In the genomic region with DNA sequence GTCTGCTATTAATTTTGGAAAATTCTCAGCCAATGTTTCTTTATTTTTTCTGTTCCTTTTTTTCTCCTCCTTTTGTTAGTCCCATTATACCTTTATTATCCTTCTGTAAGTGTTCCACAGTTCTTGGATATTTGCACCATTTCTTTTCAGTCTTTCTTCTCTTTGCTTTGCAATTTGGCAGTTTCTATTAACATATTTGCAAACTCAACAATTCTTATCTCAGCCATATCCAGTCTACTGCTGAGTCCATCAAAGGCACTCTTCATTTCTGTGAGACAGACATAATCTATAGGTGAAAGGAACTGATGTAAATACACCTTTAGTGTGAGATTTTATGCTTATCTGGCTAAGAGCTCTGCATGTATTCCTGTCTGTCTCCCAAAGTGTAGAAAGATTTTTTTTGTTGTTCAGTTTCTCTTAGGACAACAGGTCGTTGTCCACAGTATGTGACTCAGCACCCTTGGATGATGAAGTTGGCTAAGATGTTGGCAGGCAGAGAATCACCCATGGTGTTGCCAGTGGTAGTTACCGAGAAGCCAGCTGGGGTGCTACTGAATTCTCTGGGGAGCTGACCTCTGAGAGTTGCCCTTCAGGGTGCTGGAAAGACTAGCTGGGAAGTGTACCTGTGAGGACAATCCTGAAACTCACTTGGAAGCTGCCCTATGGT, we compare ENCODE assay signal across 16 cellular contexts. TPM values are rescaled to one million over a fixed set of nuclear protein-coding genes. Genes with fewer than 3 reads are reported as not detected.
DNase-seq lines count a peak whose midpoint lies in the region; ATAC-seq, FAIRE-seq and TF ChIP-seq lines count a peak whose summit lies in the region.
"Had no signal": no experiment of that assay in that cellular context is flagged by ENCODE, and none has a peak within 500 bp of the region (broad histone marks: within the 10 kb centered on the region; RNA-seq: fewer than 3 reads in every experiment).

No MANE protein-coding gene starts in this region.

- H3K27me3 Mint-ChIP-seq in GM23338 (ENCODE audit: insufficient read depth, low read depth, poor library complexity) (peaks cover 2% of the 10 kb centered on the region), CD14-positive monocyte (ENCODE audit: low read depth in 3 of 3) (peaks cover 0 to 1% (median 0%) of the 10 kb centered on the region in 3 donors)
- H3K27me3 Mint-ChIP-seq in effector memory CD8-positive, alpha-beta T cell = peaks cover 0 to 5% of the 10 kb centered on the region in 2 donors

- no peak overlapping the region for H3K4me3 ChIP-seq in GM23338
- no peak overlapping the region for H3K4me3 ChIP-seq in RWPE2 (ENCODE audit: severe bottlenecking)
- no peak overlapping the region for H3K4me3 ChIP-seq in HepG2 (replicated peaks in 1 of 3; ENCODE audit: insufficient read depth in 1 of 3, low read depth in 2 of 3, low read length in 3 of 3)

- H3K4me2 ChIP-seq in GM23338 = no peak overlapping the region
- H3K4me2 ChIP-seq in HepG2 (ENCODE audit: low read depth, low read length) = no peak overlapping the region

- intact Hi-C loops in HepG2 (cut with micrococcal nuclease; ENCODE audit: unreplicated experiment) = no loop called here
- intact Hi-C loops in CD14-positive monocyte (cut with micrococcal nuclease) = no loop called here

- TF ChIP-seq RAD21 in HepG2 (CRISPR knock-in tag; IDR thresholded peaks at IDR 0.05) = no peak

- H3K4me3 Mint-ChIP-seq in GM23338 (no peak overlapping the region), CD14-positive monocyte (no peak overlapping the region)
- H3K4me3 Mint-ChIP-seq in effector memory CD8-positive, alpha-beta T cell = no peak overlapping the region
- H3K4me3 Mint-ChIP-seq: CD4-positive, CD25-positive, alpha-beta regulatory T cell; endodermal cell; mesothelial cell of epicardium had no signal

- DNase-seq in GM23338 (ENCODE audit: low spot score) = no peak
- DNase-seq in RWPE2 (ENCODE audit: low spot score) = no peak
- DNase-seq in HepG2 (ENCODE audit: low spot score) = no peak
- no peak for DNase-seq in GM19238 (ENCODE audit: insufficient read length, low spot score)
- DNase-seq in stimulated activated CD8-positive, alpha-beta memory T cell treated with anti-CD3 and anti-CD28 coated beads, Interleukin-4, amount 100 ng/mL, for 48 hours = no peak
- DNase-seq in effector memory CD8-positive, alpha-beta T cell = no peak
- no peak for DNase-seq in CD14-positive monocyte (ENCODE audit: low spot score)
- DNase-seq: activated naive CD4-positive, alpha-beta T cell treated with anti-CD3 and anti-CD28 coated beads, Interleukin-2, amount 50 U/mL, for 16 hours; SIG-M5 had no signal

- CTCF ChIA-PET in HepG2 (lab: Yijun Ruan, JAX; ENCODE audit: low intra/inter-chr PET ratio, low total read pairs) = interaction anchor here (1.2 kb wide), 1 partner anchor 122 kb away, joined by 4 read pairs; no protein-coding TSS in a partner anchor

- H2AFZ ChIP-seq in GM23338 (peak overlapping the region; percentile 9; the same call in 1 of the 2 replicates), HepG2 (ENCODE audit: low read length) (no peak overlapping the region)
- H2AFZ ChIP-seq: parathyroid adenoma had no signal

- in situ Hi-C loops in HepG2 (cut with HindIII; ENCODE audit: extremely low pct_ligation_motif_present, low pct_unique_long_range_greater_than_20kb) = no loop called here

- H3K36me3 Mint-ChIP-seq in GM23338 (ENCODE audit: low read depth) = peaks cover 21% of the 10 kb centered on the region
- H3K36me3 Mint-ChIP-seq in effector memory CD8-positive, alpha-beta T cell (ENCODE audit: insufficient read depth) = no peaks in the 10 kb centered on the region
- no peaks in the 10 kb centered on the region for H3K36me3 Mint-ChIP-seq in CD14-positive monocyte

- no peaks in the 10 kb centered on the region for H3K9me2 ChIP-seq in GM23338 (ENCODE audit: insufficient read depth)

- TF ChIP-seq CTCF in GM23338 (conservative IDR thresholded peaks at IDR 0.05; ENCODE audit: low read depth in 2 of 2) (no peak), RWPE2 (IDR thresholded peaks at IDR 0.05; ENCODE audit: poor library complexity, severe bottlenecking) (no peak), HepG2 (CRISPR knock-in tag; IDR thresholded peaks at IDR 0.05) (no peak), CD14-positive monocyte (IDR thresholded peaks at IDR 0.05) (no peak)

- H3K4me1 ChIP-seq in GM23338 (ENCODE audit: insufficient read depth) (peaks cover 5% of the 10 kb centered on the region), RWPE2 (ENCODE audit: insufficient read depth, poor library complexity, severe bottlenecking) (no peaks in the 10 kb centered on the region), HepG2 (ENCODE audit: insufficient read depth, low read length) (peaks cover 12% of the 10 kb centered on the region)
- H3K4me1 ChIP-seq: parathyroid adenoma had no signal

- H3K27me3 ChIP-seq in GM23338 (ENCODE audit: insufficient read depth) = no peaks in the 10 kb centered on the region
- no peaks in the 10 kb centered on the region for H3K27me3 ChIP-seq in RWPE2 (ENCODE audit: insufficient read depth, poor library complexity, severe bottlenecking)
- no peaks in the 10 kb centered on the region for H3K27me3 ChIP-seq in HepG2 (ENCODE audit: control insufficient read depth in 1 of 2, insufficient read depth in 2 of 2, low read length in 2 of 2)

- POLR2A ChIA-PET in HepG2 (lab: Yijun Ruan, JAX) = interaction anchor here (0.9 to 2.7 kb wide), 4 partner anchors 10 to 38 kb away, joined by 3 to 20 read pairs (median 5); partner anchors contain the start of genes LEPR and LEPROT

- FAIRE-seq in HepG2 (lab: Jason Lieb, UNC) = no peak
- FAIRE-seq: islet of Langerhans had no signal

- H3K9me3 ChIP-seq in RWPE2 (ENCODE audit: severe bottlenecking) (no peaks in the 10 kb centered on the region), HepG2 (ENCODE audit: low read length) (no peaks in the 10 kb centered on the region)

- TF ChIP-seq EP300 in HepG2 (IDR thresholded peaks at IDR 0.05; ENCODE audit: low read depth in 2 of 2, low read length in 2 of 2) (no peak), HepG2 (CRISPR knock-in tag; IDR thresholded peaks at IDR 0.05; ENCODE audit: borderline replicate concordance) (no peak)

- H3K4me1 Mint-ChIP-seq in GM23338 (peaks cover 21% of the 10 kb centered on the region), CD14-positive monocyte (peaks cover 2% of the 10 kb centered on the region)
- H3K4me1 Mint-ChIP-seq in effector memory CD8-positive, alpha-beta T cell (ENCODE audit: low read depth in 2 of 2) = peaks cover 4 to 14% of the 10 kb centered on the region in 2 donors
- H3K4me1 Mint-ChIP-seq: mesothelial cell of epicardium had no signal

- BruUV-seq in HepG2 (replicated peaks; lab: Mats Ljungman, UMichigan) = no TSS peak

- H3K36me3 ChIP-seq in GM23338 (ENCODE audit: insufficient read depth) (no peaks in the 10 kb centered on the region; the same call in 1 of the 2 replicates), RWPE2 (ENCODE audit: low read depth) (no peaks in the 10 kb centered on the region), HepG2 (replicated peaks in 1 of 2; ENCODE audit: control insufficient read depth in 1 of 2, insufficient read depth in 2 of 2, low read length in 2 of 2) (no peaks in the 10 kb centered on the region)

- H3K27ac Mint-ChIP-seq in GM23338 (no peak overlapping the region), CD14-positive monocyte (no peak overlapping the region)
- peak overlapping the region in 1 of 2 donors; percentile 1 for H3K27ac Mint-ChIP-seq in effector memory CD8-positive, alpha-beta T cell
- H3K27ac Mint-ChIP-seq: endodermal cell, mesothelial cell of epicardium had no signal

- H3K79me2 ChIP-seq in GM23338 (replicated peaks; ENCODE audit: insufficient read depth) (no peaks in the 10 kb centered on the region), HepG2 (ENCODE audit: insufficient read depth, low read length) (no peaks in the 10 kb centered on the region)
- H3K79me2 ChIP-seq: parathyroid adenoma had no signal

- H3K9me3 Mint-ChIP-seq in GM23338 (peaks cover 22% of the 10 kb centered on the region), CD14-positive monocyte (peaks cover 0 to 14% (median 10%) of the 10 kb centered on the region in 7 donors)
- H3K9me3 Mint-ChIP-seq in effector memory CD8-positive, alpha-beta T cell = peaks cover 4 to 7% of the 10 kb centered on the region in 2 donors

- H3F3A ChIP-seq in GM23338 (replicated peaks; ENCODE audit: low read depth) = no peaks in the 10 kb centered on the region

- ATAC-seq in GM18907 (IDR thresholded peaks at IDR 0.05; ENCODE audit: unreplicated experiment) (peak; percentile 33), GM23338 (peak; percentile 49), RWPE2 (ENCODE audit: low read depth) (0 out of 3 replicates have a peak, but pooled peaks have one; percentile 14), HepG2 (peak; percentile 23; the same call in 1 of the 3 replicates)
- no peak for ATAC-seq in effector memory CD8-positive, alpha-beta T cell (replicated peaks)

- 38% methylated on average over 1 of the region's 2 CpGs for WGBS in HepG2 (ENCODE audit: low lambda C conversion rate)

- H4K20me1 ChIP-seq in GM23338 (replicated peaks; ENCODE audit: insufficient read depth) (no peaks in the 10 kb centered on the region), HepG2 (ENCODE audit: insufficient read depth, low read length) (no peaks in the 10 kb centered on the region)

- H3K27ac ChIP-seq in GM23338 (ENCODE audit: low read depth) = no peak overlapping the region
- H3K27ac ChIP-seq in RWPE2 (ENCODE audit: poor library complexity, severe bottlenecking) = no peak overlapping the region
- no peak overlapping the region for H3K27ac ChIP-seq in HepG2 (ENCODE audit: extremely low read length, insufficient read depth, low read length)
- H3K27ac ChIP-seq: HL-60, parathyroid adenoma had no signal

- TF ChIP-seq POLR2A in HepG2 (IDR thresholded peaks at IDR 0.05; ENCODE audit: insufficient read depth in 1 of 2, low read depth in 2 of 2, low read length in 2 of 2) = no peak

- H3K9ac ChIP-seq in HepG2 (ENCODE audit: insufficient read depth, low read depth, low read length) = no peak overlapping the region
- H3K9ac ChIP-seq: parathyroid adenoma had no signal

RNA-seq across cellular contexts. Expression of gene LEPR, which starts 38.4 kb away (rescaled TPM):
- total RNA-seq in GM23338 (2014; rRNA removed; shearing (Covaris generic)) = 3.8 and 4.7 TPM in 2 replicates
- polyA plus RNA-seq in GM23338 (2016; fragmentation: Nextera tagmentation; extraction: Ambion mirVana) (1.5 and 2.1 TPM in 2 replicates), HepG2 (2011; rRNA removed) (1.4 and 1.7 TPM in 2 replicates), CD14-positive monocyte (1 to 10 TPM; 1.0 to 3.0 TPM)
- 0.60 and 0.73 TPM in 2 replicates for total RNA-seq in HepG2 (2016; rRNA removed; fragmentation: Illumina TruSeq; extraction: Trizol)
- total RNA-seq in HepG2 (2016; cell fraction: cytosol; rRNA removed; fragmentation: Illumina TruSeq; extraction: Trizol; ENCODE audit: low read depth) = 0.10 and 0.18 TPM in 2 replicates
- 0.58 and 0.67 TPM in 2 replicates for total RNA-seq in HepG2 (2016; cell fraction: insoluble cytoplasmic fraction; rRNA removed; fragmentation: Illumina TruSeq; extraction: Trizol)
- 0.55 and 0.65 TPM in 2 replicates for total RNA-seq in HepG2 (2016; cell fraction: membrane; rRNA removed; fragmentation: Illumina TruSeq; extraction: Trizol)
- total RNA-seq in HepG2 (2016; cell fraction: nucleus; rRNA removed; fragmentation: Illumina TruSeq; extraction: Trizol) = 0.69 and 0.87 TPM in 2 replicates
- polyA plus RNA-seq in HepG2 (2011; cell fraction: cytosol; rRNA removed) = 0.64 and 1.4 TPM in 2 replicates
- 0.84 and 0.88 TPM in 2 replicates for polyA plus RNA-seq in HepG2 (2011; cell fraction: nucleus; rRNA removed)
- polyA plus RNA-seq in HepG2 (2012) = 2.7 and 5.9 TPM in 2 replicates
- polyA plus RNA-seq in HepG2 (2016; cell fraction: cytosol; fragmentation: Illumina TruSeq; extraction: Trizol; ENCODE audit: low read depth) = 0.03 and 0.14 TPM in 2 replicates
- 0.44 and 0.52 TPM in 2 replicates for polyA plus RNA-seq in HepG2 (2016; cell fraction: insoluble cytoplasmic fraction; fragmentation: Illumina TruSeq; extraction: Trizol; ENCODE audit: low read depth)
- 0.10 and 0.26 TPM in 2 replicates for polyA plus RNA-seq in HepG2 (2016; cell fraction: membrane; fragmentation: Illumina TruSeq; extraction: Trizol; ENCODE audit: low read depth)
- polyA plus RNA-seq in HepG2 (2016; cell fraction: nucleus; fragmentation: Illumina TruSeq; extraction: Trizol; ENCODE audit: insufficient read depth, low read depth) = 0.57 and 0.77 TPM in 2 replicates
- polyA minus RNA-seq in HepG2 (2011; rRNA and poly(A)+ RNA removed; ENCODE audit: low replicate concordance) = 1.5 and 2.3 TPM in 2 replicates
- polyA minus RNA-seq in HepG2 (2011; cell fraction: cytosol; rRNA and poly(A)+ RNA removed) = 1.7 and 3.1 TPM in 2 replicates
- polyA minus RNA-seq in HepG2 (2011; cell fraction: nucleus; rRNA and poly(A)+ RNA removed) = 2.6 TPM in 2 replicates

RNA-seq across cellular contexts. Expression of gene LEPROT, which starts 38.4 kb away (rescaled TPM):
- 22.9 and 26.7 TPM in 2 replicates for total RNA-seq in GM23338 (2014; rRNA removed; shearing (Covaris generic))
- polyA plus RNA-seq in GM23338 (2016; fragmentation: Nextera tagmentation; extraction: Ambion mirVana) = 19.3 and 24.9 TPM in 2 replicates
- total RNA-seq in HepG2 (2016; rRNA removed; fragmentation: Illumina TruSeq; extraction: Trizol) = 29.0 and 36.8 TPM in 2 replicates
- total RNA-seq in HepG2 (2016; cell fraction: cytosol; rRNA removed; fragmentation: Illumina TruSeq; extraction: Trizol; ENCODE audit: low read depth) = 5.8 and 7.3 TPM in 2 replicates
- 34.8 and 35.1 TPM in 2 replicates for total RNA-seq in HepG2 (2016; cell fraction: insoluble cytoplasmic fraction; rRNA removed; fragmentation: Illumina TruSeq; extraction: Trizol)
- 16.0 and 17.4 TPM in 2 replicates for total RNA-seq in HepG2 (2016; cell fraction: membrane; rRNA removed; fragmentation: Illumina TruSeq; extraction: Trizol)
- 46.4 and 47.1 TPM in 2 replicates for total RNA-seq in HepG2 (2016; cell fraction: nucleus; rRNA removed; fragmentation: Illumina TruSeq; extraction: Trizol)
- polyA plus RNA-seq in HepG2 (2011; rRNA removed) = 44.1 and 51.4 TPM in 2 replicates
- 25.4 and 42.2 TPM in 2 replicates for polyA plus RNA-seq in HepG2 (2011; cell fraction: cytosol; rRNA removed)
- polyA plus RNA-seq in HepG2 (2011; cell fraction: nucleus; rRNA removed) = 24.6 and 40.5 TPM in 2 replicates
- 41.4 and 67.4 TPM in 2 replicates for polyA plus RNA-seq in HepG2 (2012)
- polyA plus RNA-seq in HepG2 (2016; cell fraction: cytosol; fragmentation: Illumina TruSeq; extraction: Trizol; ENCODE audit: low read depth) = 7.0 and 10.6 TPM in 2 replicates
- polyA plus RNA-seq in HepG2 (2016; cell fraction: insoluble cytoplasmic fraction; fragmentation: Illumina TruSeq; extraction: Trizol; ENCODE audit: low read depth) = 26.2 and 27.5 TPM in 2 replicates
- 11.6 and 12.0 TPM in 2 replicates for polyA plus RNA-seq in HepG2 (2016; cell fraction: membrane; fragmentation: Illumina TruSeq; extraction: Trizol; ENCODE audit: low read depth)
- polyA plus RNA-seq in HepG2 (2016; cell fraction: nucleus; fragmentation: Illumina TruSeq; extraction: Trizol; ENCODE audit: insufficient read depth, low read depth) = 45.9 and 54.4 TPM in 2 replicates
- polyA minus RNA-seq in HepG2 (2011; rRNA and poly(A)+ RNA removed; ENCODE audit: low replicate concordance) = 38.5 and 99.7 TPM in 2 replicates
- polyA minus RNA-seq in HepG2 (2011; cell fraction: cytosol; rRNA and poly(A)+ RNA removed) = 28.8 and 30.0 TPM in 2 replicates
- 91.0 and 93.1 TPM in 2 replicates for polyA minus RNA-seq in HepG2 (2011; cell fraction: nucleus; rRNA and poly(A)+ RNA removed)
- 10 to 100 TPM; 74.7 to 75.0 TPM for polyA plus RNA-seq in CD14-positive monocyte
